Comparison of ENCODE assay signal across 11 cellular contexts in genomic region chr22:21550662-21551014, GRCh38. TPM values are rescaled to one million over a fixed set of nuclear protein-coding genes. Genes with fewer than 3 reads are reported as not detected.
DNase-seq lines count a peak whose midpoint lies in the region; ATAC-seq and TF ChIP-seq lines count a peak whose summit lies in the region.
"Not testable (repeated sequence)": the region's sequence is repeated elsewhere in the genome, so short reads cannot be mapped to it uniquely, and the experiment has no call there.
"Had no signal": no experiment of that assay in that cellular context is flagged by ENCODE, and none has a peak within 500 bp of the region (broad histone marks: within the 10 kb centered on the region; RNA-seq: fewer than 3 reads in every experiment).

No MANE protein-coding gene starts in this region.

- not testable (repeated sequence) for H3K9me2 ChIP-seq in PC-3 (replicated peaks; ENCODE audit: low read length)

- not testable (repeated sequence) for H3F3A ChIP-seq in PC-3 (ENCODE audit: low read length, unreplicated experiment)

- not testable (repeated sequence) for H4K20me1 ChIP-seq in PC-3 (ENCODE audit: low read length)

- H3K9ac ChIP-seq in PC-3 (ENCODE audit: low read length): not testable (repeated sequence)

- POLR2A ChIA-PET in PC-3 (lab: Charles Lee; ENCODE audit: unreplicated experiment); naive thymus-derived CD4-positive, alpha-beta T cell (lab: Charles Lee): not testable (repeated sequence)

- not testable (repeated sequence) for H2AFZ ChIP-seq in PC-3 (ENCODE audit: low read length)

- intact Hi-C loops in PC-3 (cut with micrococcal nuclease); heart left ventricle (cut with DNase I); naive thymus-derived CD4-positive, alpha-beta T cell (cut with micrococcal nuclease): not testable (repeated sequence)

- H3K27me3 Mint-ChIP-seq in activated T-cell treated with anti-CD3 and anti-CD28 coated beads, Interleukin-2, amount 50 U/mL, for 72 hours (ENCODE audit: low read depth); naive thymus-derived CD4-positive, alpha-beta T cell: not testable (repeated sequence)

- no CpG with 5 or more reads among the region's 41 CpGs for WGBS in heart left ventricle, 4 donors

- H3K9me3 ChIP-seq in PC-3 (ENCODE audit: low read length); heart left ventricle; naive thymus-derived CD4-positive, alpha-beta T cell (ENCODE audit: control insufficient read depth in 2 of 3, low read length in 3 of 3): not testable (repeated sequence)

- H3K4me1 Mint-ChIP-seq in activated T-cell treated with anti-CD3 and anti-CD28 coated beads, Interleukin-2, amount 50 U/mL, for 72 hours (ENCODE audit: low read depth); naive thymus-derived CD4-positive, alpha-beta T cell: not testable (repeated sequence)

- not testable (repeated sequence) for DNase-seq in PC-3; activated T-cell treated with anti-CD3 and anti-CD28 coated beads, Interleukin-2, amount 50 U/mL, for 72 hours; heart left ventricle; naive thymus-derived CD4-positive, alpha-beta T cell

- not testable (repeated sequence) for H3K27me3 ChIP-seq in PC-3 (ENCODE audit: low read length); heart left ventricle; naive thymus-derived CD4-positive, alpha-beta T cell (ENCODE audit: control insufficient read depth in 2 of 2, insufficient read depth in 2 of 2, low read length in 2 of 2)

- not testable (repeated sequence) for TF ChIP-seq CTCF in PC-3 (conservative IDR thresholded peaks at IDR 0.05; ENCODE audit: low read depth, low read length); heart left ventricle (IDR thresholded peaks at IDR 0.05)

- H3K27ac ChIP-seq in PC-3 (ENCODE audit: low read length); heart left ventricle; naive thymus-derived CD4-positive, alpha-beta T cell (ENCODE audit: low read depth, low read length): not testable (repeated sequence)

- H3K36me3 ChIP-seq in PC-3 (ENCODE audit: low read depth, low read length); heart left ventricle; naive thymus-derived CD4-positive, alpha-beta T cell (ENCODE audit: control insufficient read depth in 2 of 3, insufficient read depth in 3 of 3, low read length in 3 of 3): not testable (repeated sequence)

- H3K9me3 Mint-ChIP-seq in activated T-cell treated with anti-CD3 and anti-CD28 coated beads, Interleukin-2, amount 50 U/mL, for 72 hours; naive thymus-derived CD4-positive, alpha-beta T cell: not testable (repeated sequence)

- not testable (repeated sequence) for H3K79me2 ChIP-seq in PC-3 (ENCODE audit: low read length)

- CTCF ChIA-PET in PC-3 (lab: Charles Lee); naive thymus-derived CD4-positive, alpha-beta T cell (lab: Charles Lee): not testable (repeated sequence)

- H3K4me3 Mint-ChIP-seq in activated T-cell treated with anti-CD3 and anti-CD28 coated beads, Interleukin-2, amount 50 U/mL, for 72 hours; naive thymus-derived CD4-positive, alpha-beta T cell: not testable (repeated sequence)

- TF ChIP-seq POLR2A in heart left ventricle (IDR thresholded peaks at IDR 0.05): not testable (repeated sequence)

- not testable (repeated sequence) for BruUV-seq in PC-3 (replicated peaks; lab: Mats Ljungman, UMichigan)

- H3K36me3 Mint-ChIP-seq in activated T-cell treated with anti-CD3 and anti-CD28 coated beads, Interleukin-2, amount 50 U/mL, for 72 hours (ENCODE audit: insufficient read depth in 2 of 2); naive thymus-derived CD4-positive, alpha-beta T cell: not testable (repeated sequence)

- ATAC-seq in GM19324 (IDR thresholded peaks at IDR 0.05; ENCODE audit: low FRiP score, unreplicated experiment): peak; percentile 31
- ATAC-seq in GM21528 (IDR thresholded peaks at IDR 0.05; ENCODE audit: low FRiP score, unreplicated experiment): peak; percentile 27
- ATAC-seq in HG02970 (IDR thresholded peaks at IDR 0.05; ENCODE audit: low FRiP score, unreplicated experiment): peak; percentile 39
- peak; percentile 65 for ATAC-seq in PC-3
- ATAC-seq in activated T-cell treated with anti-CD3 and anti-CD28 coated beads, Interleukin-2, amount 50 U/mL, for 72 hours (replicated peaks in 1 of 2): peak; percentile 37 to 39
- peak in 3 of 4 donors; percentile 40 to 80 (median 79) for ATAC-seq in heart left ventricle
- peak; percentile 21 for ATAC-seq in naive thymus-derived CD4-positive, alpha-beta T cell

- H3K4me2 ChIP-seq in PC-3 (ENCODE audit: low read length): not testable (repeated sequence)

- H3K4me3 ChIP-seq in PC-3 (ENCODE audit: low read length); heart left ventricle; naive thymus-derived CD4-positive, alpha-beta T cell (ENCODE audit: low read length): not testable (repeated sequence)

- not testable (repeated sequence) for H3K27ac Mint-ChIP-seq in activated T-cell treated with anti-CD3 and anti-CD28 coated beads, Interleukin-2, amount 50 U/mL, for 72 hours; naive thymus-derived CD4-positive, alpha-beta T cell

- not testable (repeated sequence) for H3K4me1 ChIP-seq in PC-3 (ENCODE audit: insufficient read depth, low read length); heart left ventricle; naive thymus-derived CD4-positive, alpha-beta T cell (ENCODE audit: control insufficient read depth in 2 of 2, insufficient read depth in 2 of 2, low read length in 2 of 2)

RNA-seq across cellular contexts. Expression of gene RIMBP3C, which starts 0.6 kb away (rescaled TPM):
- 0.29 TPM in 1 of 2 replicates, not detected in the other for total RNA-seq in PC-3 (2014; rRNA removed)
- total RNA-seq in activated T-cell treated with anti-CD3 and anti-CD28 coated beads, Interleukin-2, amount 50 U/mL, for 72 hours: under 1 TPM in 1 of 2 donors, not detected in 1; 0.19 TPM
- under 1 TPM in 4 of 9 donors, not detected in 5; 0.08 to 0.37 (median 0.19) TPM for total RNA-seq in heart left ventricle
- not detected for polyA plus RNA-seq in heart left ventricle
- total RNA-seq in naive thymus-derived CD4-positive, alpha-beta T cell: 1 to 10 TPM in 2 of 5 experiments, under 1 TPM in 3; 0.27 to 4.4 (median 0.77) TPM
- 1 to 10 TPM in 1 of 2 donors, under 1 TPM in 1; 0.22 to 1.4 TPM for polyA plus RNA-seq in naive thymus-derived CD4-positive, alpha-beta T cell
- total RNA-seq: CD8-positive, alpha-beta T cell; esophagus muscularis mucosa; myocyte had no signal
- polyA plus RNA-seq: stomach had no signal

RNA-seq across cellular contexts. Expression of gene UBE2L3, which starts 16.9 kb away (rescaled TPM):
- total RNA-seq in PC-3 (2014; rRNA removed) (50.7 and 72.0 TPM in 2 replicates), heart left ventricle (10 to 100 TPM; 42.9 to 73.1 (median 50.3) TPM)
- total RNA-seq in activated T-cell treated with anti-CD3 and anti-CD28 coated beads, Interleukin-2, amount 50 U/mL, for 72 hours: 10 to 100 TPM; 42.7 to 43.5 TPM
- polyA plus RNA-seq in heart left ventricle: 10 to 100 TPM; 63.8 to 64.8 TPM
- 10 to 100 TPM; 22.5 to 55.0 (median 34.2) TPM for total RNA-seq in naive thymus-derived CD4-positive, alpha-beta T cell
- 100 to 1,000 TPM in 1 of 2 donors, 10 to 100 TPM in 1; 89.8 to 101 TPM for polyA plus RNA-seq in naive thymus-derived CD4-positive, alpha-beta T cell

Comparison
In these comparisons a context has a peak if more than half of its experiments do, and no peak if none do; other contexts are left out.
1. ATAC-seq: peak in every context shown above with its lines; median percentile 79 in heart left ventricle; 65 in PC-3; 39 in HG02970; 38 in activated T-cell treated with anti-CD3 and anti-CD28 coated beads, Interleukin-2, amount 50 U/mL, for 72 hours; 31 in GM19324; 27 in GM21528; 21 in naive thymus-derived CD4-positive, alpha-beta T cell.